In genomic region chr13:82092312-82092711, GRCh38 we compare ENCODE assay signal across 9 cellular contexts.
"Had no signal": no experiment of that assay in that cellular context is flagged by ENCODE, and none has a peak within 500 bp of the region (broad histone marks: within the 10 kb centered on the region; RNA-seq: fewer than 3 reads in every experiment).

No MANE protein-coding gene starts in this region.

- H3K36me3 ChIP-seq: HAP-1 had no signal

- H3K9ac ChIP-seq: GM23248 had no signal

- H3K27ac ChIP-seq: GM23248, HL-60 had no signal

- H2AFZ ChIP-seq: GM23248 had no signal

- H3K4me1 ChIP-seq: HAP-1 had no signal

- ATAC-seq: HCT116, K562 had no signal

- DNase-seq: GM23248, GOT3, H7, HFFc6, IMR-90 had no signal

- H3K27ac Mint-ChIP-seq: HFFc6 had no signal

- FAIRE-seq: K562 had no signal

- H3K4me3 ChIP-seq: GM23248, HAP-1, K562 had no signal

- H3K9me3 ChIP-seq: HAP-1 had no signal
